Comparison of ENCODE assay signal across 8 cellular contexts in genomic region chrX:74343970-74344622, GRCh38. TPM values are rescaled to one million over a fixed set of nuclear protein-coding genes. Genes with fewer than 3 reads are reported as not detected.
DNase-seq lines count a peak whose midpoint lies in the region; ATAC-seq and TF ChIP-seq lines count a peak whose summit lies in the region.

No MANE protein-coding gene starts in this region.

- WGBS in iPS DF 6.9 (ENCODE audit: insufficient coverage, insufficient read length) = no CpG with 5 or more reads among the region's 5 CpGs

- DNase-seq in Right ventricle myocardium inferior (ENCODE audit: missing footprints) = no peak
- no peak for DNase-seq in cardiac septum (ENCODE audit: low spot score)
- peak; percentile 87 for DNase-seq in HFFc6
- peak; percentile 95 for DNase-seq in NB4 (ENCODE audit: low read depth)
- peak; percentile 94 for DNase-seq in SK-MEL-5 (ENCODE audit: low read depth, low spot score)
- DNase-seq in brain microvascular endothelial cell = peak; percentile 96
- peak; percentile 91 for DNase-seq in iPS DF 6.9 (ENCODE audit: low read depth, low spot score)
- DNase-seq in stimulated activated CD4-positive, alpha-beta T cell treated with anti-CD3 and anti-CD28 coated beads, Interleukin-12 subunit alpha, Interleukin-12 subunit beta, amount 100 ng/mL, for 48 hours (ENCODE audit: low read depth in 2 of 3, low spot score in 1 of 3) = peak; percentile 1 to 62 (median 20)

- H3K9me3 ChIP-seq in iPS DF 6.9 (ENCODE audit: control insufficient read depth, insufficient read depth, low read length) = no peaks in the 10 kb centered on the region

- H3K27ac ChIP-seq in brain microvascular endothelial cell (no peak overlapping the region), iPS DF 6.9 (ENCODE audit: low read length) (no peak overlapping the region)

- TF ChIP-seq POLR2A in NB4 (IDR thresholded peaks at IDR 0.05; ENCODE audit: extremely low read depth, insufficient read length) = no peak

- H3K4me3 Mint-ChIP-seq in HFFc6 = no peak overlapping the region

- H3K27me3 ChIP-seq in brain microvascular endothelial cell (replicated peaks) (no peaks in the 10 kb centered on the region), iPS DF 6.9 (ENCODE audit: control insufficient read depth, insufficient read depth, low read length) (no peaks in the 10 kb centered on the region)

- in situ Hi-C loops in SK-MEL-5 (cut with HindIII; ENCODE audit: low pct_unique_long_range_greater_than_20kb, low sequenced_read_pairs) (no loop called here), brain microvascular endothelial cell (cut with HindIII; ENCODE audit: low pct_ligation_motif_present, low sequenced_read_pairs) (no loop called here)

- ATAC-seq in Right ventricle myocardium inferior = peak; percentile 73

- peak overlapping the region; percentile 32; the same call in 1 of the 2 replicates for H3K27ac Mint-ChIP-seq in HFFc6

- intact Hi-C loops in Right ventricle myocardium inferior (cut with DNase I) (loop anchor here (1.0 to 5.0 kb wide), 2 partner anchors 212 to 489 kb away; no protein-coding TSS in a partner anchor), cardiac septum (cut with DNase I) (loop anchor here (2.0 to 10.0 kb wide), 3 partner anchors 49 to 487 kb away; no protein-coding TSS in a partner anchor)

- H3K36me3 Mint-ChIP-seq in HFFc6 (ENCODE audit: low read depth) = no peaks in the 10 kb centered on the region

- 0 out of 2 replicates have a peak, but pooled peaks cover 1% of the 10 kb centered on the region for H3K4me1 ChIP-seq in iPS DF 6.9 (ENCODE audit: control insufficient read depth, insufficient read depth, low read length)

- peaks cover under 1% of the 10 kb centered on the region; the same call in 1 of the 2 replicates for H3K9me3 Mint-ChIP-seq in HFFc6

- peak; percentile 77 for TF ChIP-seq CTCF in HFFc6 (IDR thresholded peaks at IDR 0.05)
- TF ChIP-seq CTCF in NB4 (IDR thresholded peaks at IDR 0.05; ENCODE audit: low read depth, low read length) = peak; percentile 62
- peak; percentile 62 for TF ChIP-seq CTCF in brain microvascular endothelial cell (IDR thresholded peaks at IDR 0.05; ENCODE audit: low read depth, low read length, missing control alignments)

- H3K4me3 ChIP-seq in NB4 (ENCODE audit: low read depth, low read length) = no peak overlapping the region
- no peak overlapping the region for H3K4me3 ChIP-seq in brain microvascular endothelial cell (ENCODE audit: low read depth, low read length)
- H3K4me3 ChIP-seq in iPS DF 6.9 (ENCODE audit: low read length) = no peak overlapping the region

- H3K27me3 Mint-ChIP-seq in HFFc6 (ENCODE audit: insufficient read depth) = peaks cover 4% of the 10 kb centered on the region; the same call in 1 of the 2 replicates

- peaks cover 14% of the 10 kb centered on the region for H3K4me1 Mint-ChIP-seq in HFFc6 (ENCODE audit: low read depth)

- H3K36me3 ChIP-seq in brain microvascular endothelial cell (replicated peaks) (no peaks in the 10 kb centered on the region), iPS DF 6.9 (ENCODE audit: control insufficient read depth, insufficient read depth, low read length) (no peaks in the 10 kb centered on the region)

RNA-seq across cellular contexts. Expression of gene ZCCHC13, which starts 40.1 kb away (rescaled TPM):
- total RNA-seq in Right ventricle myocardium inferior (not detected), cardiac septum (not detected)
- total RNA-seq in HFFc6 (2021; fragmentation: NEBNext Ultra II Directional; extraction: Animal tissue kit (Norgen Biotek cat#: 25700)) = not detected
- total RNA-seq in SK-MEL-5 (2014; rRNA removed; shearing (Covaris generic)) = not detected in 2 replicates
- not detected in 2 replicates for polyA plus RNA-seq in SK-MEL-5 (2015; cell fraction: cytosol; rRNA removed)
- polyA plus RNA-seq in SK-MEL-5 (2015; cell fraction: nucleus; rRNA removed) = not detected in 2 replicates

Comparison
In these comparisons a context has a peak if more than half of its experiments do, and no peak if none do; other contexts are left out.
1. DNase-seq: peak in HFFc6 (single experiment), NB4 (single experiment), SK-MEL-5 (single experiment), brain microvascular endothelial cell (single experiment), iPS DF 6.9 (single experiment) and stimulated activated CD4-positive, alpha-beta T cell treated with anti-CD3 and anti-CD28 coated beads, Interleukin-12 subunit alpha, Interleukin-12 subunit beta, amount 100 ng/mL, for 48 hours (3 of 3); none in Right ventricle myocardium inferior (single experiment) and cardiac septum (single experiment).
2. Peak in every context shown above with its lines, with median percentiles within 50 percentile points of each other: CTCF ChIP-seq.